ENCODE assay signal across 14 cellular contexts in genomic region chr14:70885343-70886014, GRCh38. TPM values are rescaled to one million over a fixed set of nuclear protein-coding genes. Genes with fewer than 3 reads are reported as not detected.
DNase-seq lines count a peak whose midpoint lies in the region; ATAC-seq, FAIRE-seq and TF ChIP-seq lines count a peak whose summit lies in the region.
"Had no signal": no experiment of that assay in that cellular context is flagged by ENCODE, and none has a peak within 500 bp of the region (broad histone marks: within the 10 kb centered on the region; RNA-seq: fewer than 3 reads in every experiment).

No MANE protein-coding gene starts in this region.

- no peak overlapping the region for H3K4me3 Mint-ChIP-seq in activated CD4-positive, alpha-beta memory T cell treated with anti-CD3 and anti-CD28 coated beads, Interleukin-2, amount 10 ng/mL, durations not matched to agents 7 days and 5 days
- no peak overlapping the region for H3K4me3 Mint-ChIP-seq in nephron progenitor cell

- TF ChIP-seq CTCF in nephron progenitor cell (IDR thresholded peaks at IDR 0.05) = no peak

- peaks cover 83% of the 10 kb centered on the region for H3K4me1 Mint-ChIP-seq in activated CD4-positive, alpha-beta memory T cell treated with anti-CD3 and anti-CD28 coated beads, Interleukin-2, amount 10 ng/mL, durations not matched to agents 7 days and 5 days
- peaks cover 13% of the 10 kb centered on the region for H3K4me1 Mint-ChIP-seq in nephron progenitor cell

- peaks cover 0 to 51% (median 0%) of the 10 kb centered on the region in 11 experiments; a peak in 7 of 22 replicates for H3K27me3 ChIP-seq in BLaER1 treated with 17β-estradiol and CSF1 and Interleukin-3, amounts not matched to agents 10 nM and 100 nM
- no peaks in the 10 kb centered on the region for H3K27me3 ChIP-seq in muscle layer of duodenum (ENCODE audit: low read depth, low read length)

- no peaks in the 10 kb centered on the region for H3K36me3 Mint-ChIP-seq in activated CD4-positive, alpha-beta memory T cell treated with anti-CD3 and anti-CD28 coated beads, Interleukin-2, amount 10 ng/mL, durations not matched to agents 7 days and 5 days (ENCODE audit: low read depth)
- no peaks in the 10 kb centered on the region for H3K36me3 Mint-ChIP-seq in nephron progenitor cell (ENCODE audit: low read depth)

- H3K27me3 Mint-ChIP-seq in activated CD4-positive, alpha-beta memory T cell treated with anti-CD3 and anti-CD28 coated beads, Interleukin-2, amount 10 ng/mL, durations not matched to agents 7 days and 5 days = peaks cover 3% of the 10 kb centered on the region
- H3K27me3 Mint-ChIP-seq in nephron progenitor cell (ENCODE audit: low read depth, poor library complexity) = peaks cover 4% of the 10 kb centered on the region

- peak overlapping the region in 8 of 11 experiments; percentile 53 to 87 (median 74); a peak in 10 of 22 replicates for H3K27ac ChIP-seq in BLaER1 treated with 17β-estradiol and CSF1 and Interleukin-3, amounts not matched to agents 10 nM and 100 nM
- H3K27ac ChIP-seq in muscle layer of duodenum (ENCODE audit: low read length) = peak overlapping the region; percentile 84
- H3K27ac ChIP-seq: dorsolateral prefrontal cortex, psoas muscle had no signal

- POLR2A ChIA-PET in activated CD4-positive, alpha-beta memory T cell treated with anti-CD3 and anti-CD28 coated beads, Interleukin-2, amount 10 ng/mL, durations not matched to agents 7 days and 5 days (lab: Charles Lee) = interaction anchor here (0.9 to 7.0 kb wide), 19 partner anchors 9 to 87 kb away, joined by 3 to 91 read pairs (median 5); partner anchors contain the start of genes MAP3K9 and PCNX1

- H4K20me1 ChIP-seq in BLaER1 treated with 17β-estradiol and CSF1 and Interleukin-3, amounts not matched to agents 10 nM and 100 nM = peaks cover 0 to 4% (median 0%) of the 10 kb centered on the region in 11 experiments; a peak in 1 of 22 replicates

- peak overlapping the region; percentile 67 to 99 (median 87) for H3K4me2 ChIP-seq in BLaER1 treated with 17β-estradiol and CSF1 and Interleukin-3, amounts not matched to agents 10 nM and 100 nM

- peak overlapping the region; percentile 94 for H3K27ac Mint-ChIP-seq in activated CD4-positive, alpha-beta memory T cell treated with anti-CD3 and anti-CD28 coated beads, Interleukin-2, amount 10 ng/mL, durations not matched to agents 7 days and 5 days
- no peak overlapping the region for H3K27ac Mint-ChIP-seq in nephron progenitor cell

- H3K4me3 ChIP-seq in BLaER1 treated with 17β-estradiol and CSF1 and Interleukin-3, amounts not matched to agents 10 nM and 100 nM = no peak overlapping the region
- no peak overlapping the region for H3K4me3 ChIP-seq in muscle layer of duodenum (ENCODE audit: low read depth in 1 of 2, low read length in 2 of 2)
- H3K4me3 ChIP-seq: dorsolateral prefrontal cortex, psoas muscle had no signal

- no peaks in the 10 kb centered on the region for H3K9me3 ChIP-seq in BLaER1 treated with 17β-estradiol and CSF1 and Interleukin-3, amounts not matched to agents 10 nM and 100 nM (replicated peaks in 1 of 11)
- H3K9me3 ChIP-seq in muscle layer of duodenum (ENCODE audit: control insufficient read depth in 1 of 2, low read length in 2 of 2) = no peaks in the 10 kb centered on the region
- H3K9me3 ChIP-seq: psoas muscle had no signal

- no peaks in the 10 kb centered on the region for H3K9me3 Mint-ChIP-seq in activated CD4-positive, alpha-beta memory T cell treated with anti-CD3 and anti-CD28 coated beads, Interleukin-2, amount 10 ng/mL, durations not matched to agents 7 days and 5 days
- H3K9me3 Mint-ChIP-seq in nephron progenitor cell = no peaks in the 10 kb centered on the region

- FAIRE-seq in GM18507 (lab: Jason Lieb, UNC) = peak; percentile 47

- H3K9ac ChIP-seq in BLaER1 treated with 17β-estradiol and CSF1 and Interleukin-3, amounts not matched to agents 10 nM and 100 nM = no peak overlapping the region; a peak in 1 of 22 replicates

- H3K36me3 ChIP-seq in BLaER1 treated with 17β-estradiol and CSF1 and Interleukin-3, amounts not matched to agents 10 nM and 100 nM = no peaks in the 10 kb centered on the region
- no peaks in the 10 kb centered on the region for H3K36me3 ChIP-seq in muscle layer of duodenum (ENCODE audit: control insufficient read depth in 1 of 2, insufficient read depth in 2 of 2, low read length in 2 of 2)

- no peak for ATAC-seq in GM18517 (IDR thresholded peaks at IDR 0.05; ENCODE audit: unreplicated experiment)
- ATAC-seq: psoas muscle had no signal

- CTCF ChIA-PET in activated CD4-positive, alpha-beta memory T cell treated with anti-CD3 and anti-CD28 coated beads, Interleukin-2, amount 10 ng/mL, durations not matched to agents 7 days and 5 days (lab: Charles Lee) = interaction anchor here (0.5 to 4.9 kb wide), 7 partner anchors 10 to 76 kb away, joined by 3 to 67 read pairs (median 4); partner anchors contain the start of genes MAP3K9 and PCNX1

- H3K4me1 ChIP-seq in BLaER1 treated with 17β-estradiol and CSF1 and Interleukin-3, amounts not matched to agents 10 nM and 100 nM = peaks cover 76 to 96% (median 82%) of the 10 kb centered on the region in 10 experiments
- peaks cover 4 to 14% of the 10 kb centered on the region in 2 donors for H3K4me1 ChIP-seq in muscle layer of duodenum (ENCODE audit: control insufficient read depth in 1 of 2, insufficient read depth in 2 of 2, low read length in 2 of 2)
- H3K4me1 ChIP-seq: psoas muscle had no signal

- DNase-seq in GM18507 (ENCODE audit: extremely low spot score, insufficient read length, low read depth) (no peak), nephron progenitor cell (no peak), activated gamma-delta T cell treated with Interleukin-2 at 50 U/mL for 16 hours (no peak), cerebellar nuclear complex (lab: John Stamatoyannopoulos, UW) (no peak)
- DNase-seq in activated CD4-positive, alpha-beta memory T cell treated with anti-CD3 and anti-CD28 coated beads, Interleukin-2, amount 10 ng/mL, durations not matched to agents 7 days and 5 days = peak; percentile 41
- DNase-seq: C1 segment of cervical spinal cord, dorsolateral prefrontal cortex, NCI-H1436 treated with DMSO at 0.1 percent for 48 hours, NCI-H69, psoas muscle, SHP77 treated with DMSO at 0.1 percent for 48 hours had no signal

RNA-seq across cellular contexts. Expression of gene PCNX1, which starts 21.8 kb away (rescaled TPM):
- total RNA-seq in activated CD4-positive, alpha-beta memory T cell treated with anti-CD3 and anti-CD28 coated beads, Interleukin-2, amount 10 ng/mL, durations not matched to agents 7 days and 5 days = 10 to 100 TPM; 56.9 to 60.4 TPM
